8 cellular contexts compared by ENCODE assay signal in genomic region chr11:559712-560304, GRCh38. TPM values are rescaled to one million over a fixed set of nuclear protein-coding genes. Genes with fewer than 3 reads are reported as not detected.
DNase-seq lines count a peak whose midpoint lies in the region; ATAC-seq, FAIRE-seq and TF ChIP-seq lines count a peak whose summit lies in the region.

No MANE protein-coding gene starts in this region.

- peaks cover 26% of the 10 kb centered on the region for H3K79me2 ChIP-seq in PC-3 (ENCODE audit: low read length)

- H3K27ac ChIP-seq in PC-3 (ENCODE audit: low read length): no peak overlapping the region
- peak overlapping the region; percentile 90 to 99 (median 96) for H3K27ac ChIP-seq in pancreas

- TF ChIP-seq CTCF in PC-3 (conservative IDR thresholded peaks at IDR 0.05; ENCODE audit: low read depth, low read length): no peak
- no peak for TF ChIP-seq CTCF in epithelial cell of esophagus (IDR thresholded peaks at IDR 0.05; ENCODE audit: insufficient read depth, low read depth, low read length, missing control alignments)
- no peak for TF ChIP-seq CTCF in pancreas (IDR thresholded peaks at IDR 0.05)

- H3K27me3 ChIP-seq in PC-3 (ENCODE audit: low read length) (peaks cover 6% of the 10 kb centered on the region; the same call in 1 of the 2 replicates), pancreas (no peaks in the 10 kb centered on the region)

- H3K4me1 ChIP-seq in PC-3 (ENCODE audit: insufficient read depth, low read length) (peaks cover 24% of the 10 kb centered on the region), pancreas (peaks cover 0 to 11% (median 9%) of the 10 kb centered on the region in 3 donors)

- 42 to 48% methylated on average over 18 of the region's 18 CpGs for WGBS in pancreas, 2 donors

- H3K9ac ChIP-seq in PC-3 (ENCODE audit: low read length): peak overlapping the region; percentile 50; the same call in 1 of the 2 replicates

- H3K36me3 ChIP-seq in PC-3 (ENCODE audit: low read depth, low read length): no peaks in the 10 kb centered on the region
- no peaks in the 10 kb centered on the region for H3K36me3 ChIP-seq in pancreas

- H3K4me2 ChIP-seq in PC-3 (ENCODE audit: low read length): peak overlapping the region; percentile 82

- ATAC-seq in PC-3 (no peak), pancreas (peak; percentile 0 to 7 (median 3)), GM19324 (IDR thresholded peaks at IDR 0.05; ENCODE audit: low FRiP score, unreplicated experiment) (no peak)

- POLR2A ChIA-PET in PC-3 (lab: Charles Lee; ENCODE audit: unreplicated experiment) (interaction anchor here (0.6 kb wide), 1 partner anchor 239 kb away, joined by 3 read pairs; no protein-coding TSS in a partner anchor), HEK293T (lab: Yijun Ruan, JAX) (interaction anchor here (1.2 to 1.9 kb wide), 2 partner anchors 9 to 16 kb away, joined by 4 to 6 read pairs; partner anchors contain the start of gene PHRF1)

- peak overlapping the region; percentile 61; the same call in 1 of the 2 replicates for H2AFZ ChIP-seq in PC-3 (ENCODE audit: low read length)

- H3F3A ChIP-seq in PC-3 (ENCODE audit: low read length, unreplicated experiment): no peaks in the 10 kb centered on the region

- no TSS peak for BruUV-seq in PC-3 (replicated peaks; lab: Mats Ljungman, UMichigan)

- H4K20me1 ChIP-seq in PC-3 (ENCODE audit: low read length): no peaks in the 10 kb centered on the region

- H3K9me2 ChIP-seq in PC-3 (replicated peaks; ENCODE audit: low read length): no peaks in the 10 kb centered on the region

- peak; percentile 75 for DNase-seq in ELF-1 (ENCODE audit: low read depth, low spot score)
- no peak for DNase-seq in PC-3
- no peak for DNase-seq in epithelial cell of esophagus (ENCODE audit: low read depth)
- peak in 4 of 6 donors; percentile 65 to 79 (median 69) for DNase-seq in pancreas
- DNase-seq in activated effector memory CD4-positive, alpha-beta T cell treated with Interleukin-2 at 50 U/mL for 16 hours: no peak
- no peak for DNase-seq in HEK293T (ENCODE audit: extremely low spot score)
- DNase-seq in Kasumi-1 (lab: John Stamatoyannopoulos, UW): no peak

- CTCF ChIA-PET in PC-3 (lab: Charles Lee) (no interaction called here), HEK293T (lab: Yijun Ruan, JAX) (interaction anchor here (1.0 kb wide), 1 partner anchor 136 kb away, joined by 3 read pairs; the partner anchor contains the start of gene TMEM80)

- FAIRE-seq in pancreas (lab: Jason Lieb, UNC): no peak

- no peaks in the 10 kb centered on the region for H3K9me3 ChIP-seq in PC-3 (ENCODE audit: low read length)
- no peaks in the 10 kb centered on the region for H3K9me3 ChIP-seq in pancreas

- H3K4me3 ChIP-seq in PC-3 (ENCODE audit: low read length) (peak overlapping the region; percentile 59), epithelial cell of esophagus (ENCODE audit: low read length) (peak overlapping the region; percentile 54), pancreas (peak overlapping the region; percentile 16 to 98 (median 74))

- intact Hi-C loops in PC-3 (cut with micrococcal nuclease) (loop anchor here (10.0 kb wide), 1 partner anchor 55 kb away; the partner anchor contains the start of gene IRF7), pancreas (cut with DNase I) (loop anchor here in 2 of 3 donors (5.0 to 10.0 kb wide), 2 partner anchors 162 to 165 kb away; no protein-coding TSS in a partner anchor)

TF ChIP-seq in HEK293T, 16 proteins besides CTCF, POLR2A, EP300 and RAD21:
- TF ChIP-seq ELF4 (IDR thresholded peaks at IDR 0.05) (no peak), HDGF (IDR thresholded peaks at IDR 0.05; ENCODE audit: borderline replicate concordance) (no peak), BHLHE40 (IDR thresholded peaks at IDR 0.05; ENCODE audit: borderline replicate concordance) (no peak)
TF ChIP-seq in HEK293T: peak in this region for 0.

RNA-seq across cellular contexts. Expression of gene LMNTD2, which starts 0.7 kb away (rescaled TPM):
- total RNA-seq in PC-3 (2014; rRNA removed) (1.4 and 2.4 TPM in 2 replicates), pancreas (1 to 10 TPM; 2.7 to 6.9 (median 5.6) TPM)
- polyA plus RNA-seq in pancreas: 10 to 100 TPM; 10.4 to 24.2 TPM

RNA-seq across cellular contexts. Expression of gene RASSF7, which starts 1.0 kb away (rescaled TPM):
- total RNA-seq in PC-3 (2014; rRNA removed): 58.6 and 79.7 TPM in 2 replicates
- 10 to 100 TPM; 17.6 to 35.7 (median 27.9) TPM for total RNA-seq in pancreas
- polyA plus RNA-seq in pancreas: 100 to 1,000 TPM; 171 to 253 TPM

RNA-seq across cellular contexts. Expression of gene PHRF1, which starts 16.5 kb away (rescaled TPM):
- total RNA-seq in PC-3 (2014; rRNA removed) (41.4 and 52.4 TPM in 2 replicates), pancreas (10 to 100 TPM; 11.2 to 17.2 (median 13.1) TPM)
- 10 to 100 TPM; 15.6 to 39.3 TPM for polyA plus RNA-seq in pancreas

RNA-seq across cellular contexts. Expression of gene LRRC56, which starts 22.5 kb away (rescaled TPM):
- total RNA-seq in PC-3 (2014; rRNA removed): 1.0 and 1.5 TPM in 2 replicates
- 1 to 10 TPM in 5 of 6 donors, under 1 TPM in 1; 0.98 to 2.0 (median 1.6) TPM for total RNA-seq in pancreas
- 1 to 10 TPM; 5.4 to 7.3 TPM for polyA plus RNA-seq in pancreas

RNA-seq across cellular contexts. Expression of gene HRAS, which starts 24.4 kb away (rescaled TPM):
- 128 and 167 TPM in 2 replicates for total RNA-seq in PC-3 (2014; rRNA removed)
- total RNA-seq in pancreas: 10 to 100 TPM; 10.4 to 22.6 (median 19.2) TPM
- polyA plus RNA-seq in pancreas: 100 to 1,000 TPM; 103 to 130 TPM

Comparison
In these comparisons a context has a peak if more than half of its experiments do, and no peak if none do; other contexts are left out.
1. DNase-seq: peak in ELF-1 (single experiment) and pancreas (4 of 6); none in PC-3 (single experiment), epithelial cell of esophagus (single experiment), activated effector memory CD4-positive, alpha-beta T cell treated with Interleukin-2 at 50 U/mL for 16 hours (single experiment), HEK293T (single experiment) and Kasumi-1 (0 of 2).
2. ATAC-seq: peak in pancreas (4 of 4); none in PC-3 (single experiment) and GM19324 (single experiment).
3. Peak in every context shown above with its lines, with median percentiles within 50 percentile points of each other: H3K4me3 ChIP-seq.